Comparison of ENCODE assay signal across 1 cellular context in the genomic region with DNA sequence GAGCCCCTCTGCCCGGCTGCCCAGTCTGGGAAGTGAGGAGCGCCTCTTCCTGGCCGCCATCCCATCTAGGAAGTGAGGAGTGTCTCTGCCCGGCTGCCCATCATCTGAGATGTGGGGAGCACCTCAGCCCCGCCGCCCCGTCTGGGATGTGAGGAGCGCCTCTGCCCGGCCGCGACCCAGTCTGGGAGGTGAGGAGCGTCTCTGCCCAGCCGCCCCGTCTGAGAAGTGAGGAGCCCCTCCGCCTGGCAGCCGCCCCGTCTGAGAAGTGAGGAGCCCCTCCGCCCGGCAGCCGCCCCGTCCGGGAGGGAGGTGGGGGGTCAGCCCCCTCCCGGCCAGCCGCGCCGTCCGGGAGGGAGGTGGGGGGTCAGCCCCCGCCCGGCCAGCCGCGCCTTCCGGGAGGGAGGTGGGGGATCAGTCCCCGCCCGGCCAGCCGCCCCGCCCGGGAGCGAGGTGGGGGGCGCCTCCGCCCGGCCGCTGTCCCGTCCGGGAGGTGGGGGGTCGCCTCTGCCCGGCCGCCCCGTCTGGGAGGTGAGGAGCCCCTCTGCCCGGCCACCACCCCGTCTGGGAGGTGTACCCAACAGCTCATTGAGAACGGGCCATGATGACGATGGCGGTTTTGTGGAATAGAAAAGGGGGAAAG.
TF ChIP-seq lines count a peak whose summit lies in the region.

No MANE protein-coding gene starts in this region.

TF ChIP-seq in HepG2, 621 proteins besides CTCF, POLR2A, EP300 and RAD21:
- TF ChIP-seq ZC3H13 (CRISPR knock-in tag; IDR thresholded peaks at IDR 0.05): 0 out of 2 replicates have a peak, but pooled peaks have one; percentile 49
